19 cellular contexts compared by ENCODE assay signal in genomic region chr12:82517808-82518207, GRCh38.
A peak's percentile ranks its signal among the peaks of the same experiment; 100 is the strongest.
DNase-seq lines count a peak whose midpoint lies in the region; ATAC-seq, FAIRE-seq and TF ChIP-seq lines count a peak whose summit lies in the region.
"Had no signal": no experiment of that assay in that cellular context is flagged by ENCODE, and none has a peak within 500 bp of the region (broad histone marks: within the 10 kb centered on the region; RNA-seq: fewer than 3 reads in every experiment).

No MANE protein-coding gene starts in this region.

- intact Hi-C loops in HepG2 (cut with micrococcal nuclease; ENCODE audit: unreplicated experiment): no loop called here
- intact Hi-C loops in right lobe of liver (cut with DNase I): no loop called here
- intact Hi-C loops in GM12878 (cut with micrococcal nuclease; ENCODE audit: unreplicated experiment): loop anchor here (5.0 to 10.0 kb wide), 2 partner anchors 131 to 1987 kb away; no protein-coding TSS in a partner anchor

- TF ChIP-seq RAD21 in HepG2 (CRISPR knock-in tag; IDR thresholded peaks at IDR 0.05): no peak
- TF ChIP-seq RAD21 in GM12878 (IDR thresholded peaks at IDR 0.05; ENCODE audit: insufficient read depth, low read depth, low read length): no peak

- H4K20me1 ChIP-seq in HepG2 (ENCODE audit: insufficient read depth, low read length) (no peaks in the 10 kb centered on the region), GM12878 (ENCODE audit: control insufficient read depth, insufficient read depth) (no peaks in the 10 kb centered on the region)
- H4K20me1 ChIP-seq: BLaER1 treated with 17β-estradiol and CSF1 and Interleukin-3, amounts not matched to agents 10 nM and 100 nM had no signal

- TF ChIP-seq POLR2A in HepG2 (IDR thresholded peaks at IDR 0.05; ENCODE audit: insufficient read depth in 1 of 2, low read depth in 2 of 2, low read length in 2 of 2) (no peak), right lobe of liver (IDR thresholded peaks at IDR 0.05) (no peak), GM12878 (IDR thresholded peaks at IDR 0.05; ENCODE audit: low read depth, low read length) (no peak)

- no peaks in the 10 kb centered on the region for H3K9me3 ChIP-seq in HepG2 (ENCODE audit: low read length)
- no peaks in the 10 kb centered on the region for H3K9me3 ChIP-seq in right lobe of liver
- no peaks in the 10 kb centered on the region for H3K9me3 ChIP-seq in GM12878 (replicated peaks; ENCODE audit: control insufficient read depth, insufficient read depth, low read length)
- H3K9me3 ChIP-seq: BLaER1 treated with 17β-estradiol and CSF1 and Interleukin-3, amounts not matched to agents 10 nM and 100 nM; SK-N-SH had no signal

- CTCF ChIA-PET in HepG2 (lab: Yijun Ruan, JAX; ENCODE audit: low intra/inter-chr PET ratio, low total read pairs): interaction anchor here (1.3 kb wide), 1 partner anchor 110 kb away, joined by 5 read pairs; no protein-coding TSS in a partner anchor
- CTCF ChIA-PET in GM12878 (lab: Yijun Ruan, JAX): interaction anchor here (1.0 to 3.3 kb wide), 7 partner anchors 8 to 874 kb away, joined by 3 to 12 read pairs (median 6); no protein-coding TSS in a partner anchor
- CTCF ChIA-PET in activated naive CD4-positive, alpha-beta T cell treated with anti-CD3 and anti-CD28 coated beads, Interleukin-2, amount 10 ng/mL, durations not matched to agents 7 days and 5 days (lab: Charles Lee): interaction anchor here (0.7 kb wide), 1 partner anchor 13 kb away, joined by 3 read pairs; no protein-coding TSS in a partner anchor

- H3K4me1 Mint-ChIP-seq in activated naive CD4-positive, alpha-beta T cell treated with anti-CD3 and anti-CD28 coated beads, Interleukin-2, amount 10 ng/mL, durations not matched to agents 7 days and 5 days: no peaks in the 10 kb centered on the region
- H3K4me1 Mint-ChIP-seq: T-cell had no signal

- no peaks in the 10 kb centered on the region for H3K4me1 ChIP-seq in HepG2 (ENCODE audit: insufficient read depth, low read length)
- no peaks in the 10 kb centered on the region for H3K4me1 ChIP-seq in right lobe of liver
- H3K4me1 ChIP-seq in GM12878 (ENCODE audit: control insufficient read depth, insufficient read depth, low read length): no peaks in the 10 kb centered on the region
- H3K4me1 ChIP-seq: BLaER1 treated with 17β-estradiol and CSF1 and Interleukin-3, amounts not matched to agents 10 nM and 100 nM had no signal

- H3K4me2 ChIP-seq in HepG2 (ENCODE audit: low read depth, low read length) (no peak overlapping the region), GM12878 (ENCODE audit: control insufficient read depth, insufficient read depth) (no peak overlapping the region)
- H3K4me2 ChIP-seq: BLaER1 treated with 17β-estradiol and CSF1 and Interleukin-3, amounts not matched to agents 10 nM and 100 nM; SK-N-SH had no signal

- no peaks in the 10 kb centered on the region for H3K79me2 ChIP-seq in HepG2 (ENCODE audit: insufficient read depth, low read length)
- H3K79me2 ChIP-seq in GM12878 (ENCODE audit: control insufficient read depth, insufficient read depth, low read length): no peaks in the 10 kb centered on the region

- H3K27me3 ChIP-seq in HepG2 (ENCODE audit: control insufficient read depth in 1 of 2, insufficient read depth in 2 of 2, low read length in 2 of 2): no peaks in the 10 kb centered on the region
- no peaks in the 10 kb centered on the region for H3K27me3 ChIP-seq in right lobe of liver
- no peaks in the 10 kb centered on the region for H3K27me3 ChIP-seq in GM12878 (replicated peaks in 1 of 2; ENCODE audit: control insufficient read depth in 2 of 2, insufficient read depth in 2 of 2, low read length in 1 of 2)
- H3K27me3 ChIP-seq: BLaER1 treated with 17β-estradiol and CSF1 and Interleukin-3, amounts not matched to agents 10 nM and 100 nM had no signal

- H2AFZ ChIP-seq in HepG2 (ENCODE audit: low read length) (no peak overlapping the region), GM12878 (ENCODE audit: control insufficient read depth, low read depth, low read length) (no peak overlapping the region)

- no peaks in the 10 kb centered on the region for H3K9me3 Mint-ChIP-seq in activated naive CD4-positive, alpha-beta T cell treated with anti-CD3 and anti-CD28 coated beads, Interleukin-2, amount 10 ng/mL, durations not matched to agents 7 days and 5 days
- H3K9me3 Mint-ChIP-seq: T-cell had no signal

- TF ChIP-seq EP300 in HepG2 (IDR thresholded peaks at IDR 0.05; ENCODE audit: low read depth in 2 of 2, low read length in 2 of 2) (no peak), HepG2 (CRISPR knock-in tag; IDR thresholded peaks at IDR 0.05; ENCODE audit: borderline replicate concordance) (no peak), GM12878 (IDR thresholded peaks at IDR 0.05; ENCODE audit: borderline replicate concordance in 1 of 2, control insufficient read depth in 1 of 2, low read depth in 2 of 2, low read length in 2 of 2) (no peak)

- H3K36me3 ChIP-seq in HepG2 (replicated peaks in 1 of 2; ENCODE audit: control insufficient read depth in 1 of 2, insufficient read depth in 2 of 2, low read length in 2 of 2) (no peaks in the 10 kb centered on the region), right lobe of liver (no peaks in the 10 kb centered on the region), GM12878 (ENCODE audit: control insufficient read depth in 2 of 2, insufficient read depth in 2 of 2, low read length in 1 of 2) (no peaks in the 10 kb centered on the region)
- H3K36me3 ChIP-seq: BLaER1 treated with 17β-estradiol and CSF1 and Interleukin-3, amounts not matched to agents 10 nM and 100 nM had no signal

- peak; percentile 58 for ATAC-seq in HepG2
- ATAC-seq in right lobe of liver: no peak
- peak; percentile 55 for ATAC-seq in GM12878
- no peak for ATAC-seq in HG03045 (IDR thresholded peaks at IDR 0.05; ENCODE audit: unreplicated experiment)
- no peak for ATAC-seq in GM18868 (IDR thresholded peaks at IDR 0.05; ENCODE audit: unreplicated experiment)
- ATAC-seq: Panc1, T-cell had no signal

- FAIRE-seq in HepG2 (lab: Jason Lieb, UNC) (no peak), GM12878 (lab: Jason Lieb, UNC) (no peak)

- no peaks in the 10 kb centered on the region for H3K36me3 Mint-ChIP-seq in activated naive CD4-positive, alpha-beta T cell treated with anti-CD3 and anti-CD28 coated beads, Interleukin-2, amount 10 ng/mL, durations not matched to agents 7 days and 5 days
- H3K36me3 Mint-ChIP-seq: T-cell had no signal

- H3K4me3 ChIP-seq in HepG2 (replicated peaks in 1 of 3; ENCODE audit: insufficient read depth in 1 of 3, low read depth in 2 of 3, low read length in 3 of 3): no peak overlapping the region
- H3K4me3 ChIP-seq in right lobe of liver: no peak overlapping the region
- no peak overlapping the region for H3K4me3 ChIP-seq in GM12878
- H3K4me3 ChIP-seq: BLaER1 treated with 17β-estradiol and CSF1 and Interleukin-3, amounts not matched to agents 10 nM and 100 nM had no signal

- no peaks in the 10 kb centered on the region for H3K27me3 Mint-ChIP-seq in activated naive CD4-positive, alpha-beta T cell treated with anti-CD3 and anti-CD28 coated beads, Interleukin-2, amount 10 ng/mL, durations not matched to agents 7 days and 5 days

- H3K27ac ChIP-seq in HepG2 (ENCODE audit: extremely low read length, insufficient read depth, low read length) (no peak overlapping the region), right lobe of liver (no peak overlapping the region), GM12878 (ENCODE audit: control insufficient read depth, insufficient read depth) (no peak overlapping the region)
- H3K27ac ChIP-seq: BLaER1 treated with 17β-estradiol and CSF1 and Interleukin-3, amounts not matched to agents 10 nM and 100 nM; HL-60 had no signal

- RAD21 ChIA-PET in GM12878 (lab: Charles Lee; ENCODE audit: unreplicated experiment): interaction anchor here (1.9 kb wide), 1 partner anchor 1305 kb away, joined by 7 read pairs; no protein-coding TSS in a partner anchor

- SMC1A ChIA-PET in GM12878 (lab: Charles Lee; ENCODE audit: uncharacterized antibody, unreplicated experiment): interaction anchor here (1.1 to 2.9 kb wide), 4 partner anchors 11 to 133 kb away, joined by 3 to 12 read pairs (median 7); no protein-coding TSS in a partner anchor

- H3K9ac ChIP-seq in HepG2 (ENCODE audit: insufficient read depth, low read depth, low read length) (no peak overlapping the region), GM12878 (ENCODE audit: control insufficient read depth, insufficient read depth, low read length) (no peak overlapping the region)
- H3K9ac ChIP-seq: BLaER1 treated with 17β-estradiol and CSF1 and Interleukin-3, amounts not matched to agents 10 nM and 100 nM; SK-N-SH had no signal

- H3K27ac Mint-ChIP-seq in activated naive CD4-positive, alpha-beta T cell treated with anti-CD3 and anti-CD28 coated beads, Interleukin-2, amount 10 ng/mL, durations not matched to agents 7 days and 5 days: no peak overlapping the region
- H3K27ac Mint-ChIP-seq: T-cell had no signal

- no peak overlapping the region for H3K4me3 Mint-ChIP-seq in activated naive CD4-positive, alpha-beta T cell treated with anti-CD3 and anti-CD28 coated beads, Interleukin-2, amount 10 ng/mL, durations not matched to agents 7 days and 5 days
- H3K4me3 Mint-ChIP-seq: T-cell had no signal

- TF ChIP-seq CTCF in HepG2 (CRISPR knock-in tag; IDR thresholded peaks at IDR 0.05): no peak
- TF ChIP-seq CTCF in right lobe of liver (IDR thresholded peaks at IDR 0.05): no peak
- no peak for TF ChIP-seq CTCF in GM12878 (IDR thresholded peaks at IDR 0.05 in 2 of 3, conservative IDR thresholded peaks at IDR 0.05 in 1 of 3; ENCODE audit: control insufficient read depth in 2 of 3, extremely low read depth in 1 of 3, insufficient read depth in 1 of 3, low read depth in 3 of 3, low read length in 3 of 3)

- POLR2A ChIA-PET in HepG2 (lab: Yijun Ruan, JAX): no interaction called here
- POLR2A ChIA-PET in GM12878 (lab: Charles Lee): no interaction called here

- DNase-seq in HepG2 (ENCODE audit: low spot score) (no peak), right lobe of liver (no peak), NCI-H510A (lab: John Stamatoyannopoulos, UW) (peak; percentile 63), GM12878 (ENCODE audit: low read depth, low spot score) (no peak), T1000 (lab: John Stamatoyannopoulos, UW) (no peak)
- DNase-seq in activated naive CD4-positive, alpha-beta T cell treated with anti-CD3 and anti-CD28 coated beads, Interleukin-2, amount 10 ng/mL, durations not matched to agents 7 days and 5 days: no peak
- DNase-seq: H7, MV-4-11, NCI-H1930, NCI-H226, NCI-H526 treated with DMSO at 0.1 percent for 48 hours, Right ventricle myocardium superior, T-cell had no signal

- in situ Hi-C loops in HepG2 (cut with HindIII; ENCODE audit: extremely low pct_ligation_motif_present, low pct_unique_long_range_greater_than_20kb): no loop called here
- in situ Hi-C loops in GM12878 (cut with MboI): no loop called here

- BruUV-seq in HepG2 (replicated peaks; lab: Mats Ljungman, UMichigan): no TSS peak
- BruUV-seq in GM12878 (replicated peaks; lab: Mats Ljungman, UMichigan): no TSS peak

- 3% methylated on average over 3 of the region's 5 CpGs for WGBS in HepG2 (ENCODE audit: low lambda C conversion rate)
- 66% methylated on average over 3 of the region's 5 CpGs for WGBS in right lobe of liver (ENCODE audit: insufficient coverage, low coverage, low lambda C conversion rate, missing lambda C conversion rate)
- 15% methylated on average over 5 of the region's 5 CpGs for WGBS in GM12878 (ENCODE audit: insufficient coverage, insufficient replicate concordance, low lambda C conversion rate, missing lambda C conversion rate)

TF ChIP-seq in HepG2, 621 proteins besides CTCF, POLR2A, EP300 and RAD21 (continues in another document):
- TF ChIP-seq RFX5 (IDR thresholded peaks at IDR 0.05; ENCODE audit: low read depth, low read length): no peak

Comparison
In these comparisons a context has a peak if more than half of its experiments do, and no peak if none do; other contexts are left out.
1. ATAC-seq: peak in HepG2 (single experiment) and GM12878 (single experiment); none in right lobe of liver (0 of 4), HG03045 (single experiment) and GM18868 (single experiment).